In genomic region chr16:89536886-89537548, GRCh38 we compare ENCODE assay signal across 19 cellular contexts. TPM values are rescaled to one million over a fixed set of nuclear protein-coding genes. Genes with fewer than 3 reads are reported as not detected.
DNase-seq lines count a peak whose midpoint lies in the region; ATAC-seq and TF ChIP-seq lines count a peak whose summit lies in the region.
"Had no signal": no experiment of that assay in that cellular context is flagged by ENCODE, and none has a peak within 500 bp of the region (broad histone marks: within the 10 kb centered on the region; RNA-seq: fewer than 3 reads in every experiment).

No MANE protein-coding gene starts in this region.

- TF ChIP-seq POLR2A in ovary (IDR thresholded peaks at IDR 0.05) = no peak

- no peak overlapping the region for H2BK120ac ChIP-seq in trophoblast cell (ENCODE audit: insufficient read depth, low read length, poor library complexity)

- no peak for ATAC-seq in HG02840 (IDR thresholded peaks at IDR 0.05; ENCODE audit: low FRiP score, unreplicated experiment)
- ATAC-seq: activated CD8-positive, alpha-beta memory T cell treated with anti-CD3 and anti-CD28 coated beads, Interleukin-2, amount 10 ng/mL, durations not matched to agents 7 days and 5 days; activated naive CD8-positive, alpha-beta T cell treated with anti-CD3 and anti-CD28 coated beads, Interleukin-2, amount 50 U/mL, for 24 hours; heart left ventricle had no signal

- TF ChIP-seq CTCF in ovary (IDR thresholded peaks at IDR 0.05) = no peak

- no peak overlapping the region for H3K4ac ChIP-seq in trophoblast cell (ENCODE audit: low read depth, low read length)

- H3K4me3 ChIP-seq in BLaER1 treated with 17β-estradiol and CSF1 and Interleukin-3, amounts not matched to agents 10 nM and 100 nM = no peak overlapping the region
- H3K4me3 ChIP-seq in ovary = no peak overlapping the region
- no peak overlapping the region for H3K4me3 ChIP-seq in trophoblast cell (ENCODE audit: low read depth, low read length)
- H3K4me3 ChIP-seq: heart left ventricle had no signal

- peak in 54 of 58 donors; percentile 5 to 82 (median 54) for DNase-seq in anterior cingulate cortex (lab: John Stamatoyannopoulos, UW)
- peak; percentile 49 to 88 (median 78) for DNase-seq in head of caudate nucleus
- peak; percentile 66 for DNase-seq in occipital lobe (lab: John Stamatoyannopoulos, UW)
- DNase-seq in ovary = no peak
- DNase-seq in OCI-M2 (lab: John Stamatoyannopoulos, UW; ENCODE audit: unreplicated experiment) = no peak
- no peak for DNase-seq in trophoblast cell
- DNase-seq: activated CD8-positive, alpha-beta memory T cell treated with anti-CD3 and anti-CD28 coated beads, Interleukin-2, amount 10 ng/mL, durations not matched to agents 7 days and 5 days; activated naive CD8-positive, alpha-beta T cell treated with anti-CD3 and anti-CD28 coated beads, Interleukin-2, amount 50 U/mL, for 24 hours; COR-L47; effector memory CD4-positive, alpha-beta T cell; EL; heart left ventricle; NCI-H1105; NCI-H2081 treated with DMSO at 0.1 percent for 48 hours; NCI-H510A treated with DMSO at 0.1 percent for 48 hours; retina had no signal

- peaks cover 0 to 40% (median 4%) of the 10 kb centered on the region in 11 experiments; a peak in 9 of 22 replicates for H4K20me1 ChIP-seq in BLaER1 treated with 17β-estradiol and CSF1 and Interleukin-3, amounts not matched to agents 10 nM and 100 nM

- WGBS in ovary, 3 donors = 81 to 84% (median 82%) methylated on average over 36 of the region's 36 CpGs
- no CpG with 5 or more reads among the region's 36 CpGs for WGBS in trophoblast cell (ENCODE audit: extremely low coverage, insufficient coverage, insufficient read length)

- no peak overlapping the region for H3K14ac ChIP-seq in trophoblast cell (ENCODE audit: low read length)

- H3K79me2 ChIP-seq in trophoblast cell (ENCODE audit: control insufficient read depth, insufficient read depth, low read length, poor library complexity) = no peaks in the 10 kb centered on the region

- no peak overlapping the region for H4K12ac ChIP-seq in trophoblast cell (ENCODE audit: low read depth, low read length)

- no peaks in the 10 kb centered on the region for H3K27me3 ChIP-seq in BLaER1 treated with 17β-estradiol and CSF1 and Interleukin-3, amounts not matched to agents 10 nM and 100 nM
- H3K27me3 ChIP-seq in ovary (no peaks in the 10 kb centered on the region), trophoblast cell (ENCODE audit: insufficient read depth, low read length) (no peaks in the 10 kb centered on the region)
- H3K27me3 ChIP-seq: heart left ventricle had no signal

- H2BK12ac ChIP-seq in trophoblast cell (ENCODE audit: low read length) = no peak overlapping the region

- H3K4me1 ChIP-seq in BLaER1 treated with 17β-estradiol and CSF1 and Interleukin-3, amounts not matched to agents 10 nM and 100 nM = peaks cover 35 to 59% (median 43%) of the 10 kb centered on the region in 10 experiments
- H3K4me1 ChIP-seq in ovary (ENCODE audit: insufficient read depth) = no peaks in the 10 kb centered on the region
- H3K4me1 ChIP-seq in trophoblast cell (ENCODE audit: control insufficient read depth in 1 of 2, insufficient read depth in 2 of 2, low read length in 2 of 2) = no peaks in the 10 kb centered on the region

- H3K9ac ChIP-seq in BLaER1 treated with 17β-estradiol and CSF1 and Interleukin-3, amounts not matched to agents 10 nM and 100 nM = peak overlapping the region in 3 of 11 experiments; percentile 18 to 44 (median 42); a peak in 5 of 22 replicates
- H3K9ac ChIP-seq in trophoblast cell (ENCODE audit: low read length) = no peak overlapping the region

- peak overlapping the region in 1 of 11 experiments; percentile 16; a peak in 2 of 22 replicates for H3K4me2 ChIP-seq in BLaER1 treated with 17β-estradiol and CSF1 and Interleukin-3, amounts not matched to agents 10 nM and 100 nM
- no peak overlapping the region for H3K4me2 ChIP-seq in trophoblast cell (ENCODE audit: low read length)

- H3K27ac ChIP-seq in BLaER1 treated with 17β-estradiol and CSF1 and Interleukin-3, amounts not matched to agents 10 nM and 100 nM = peak overlapping the region in 8 of 11 experiments; percentile 47 to 96 (median 92); a peak in 14 of 22 replicates
- no peak overlapping the region for H3K27ac ChIP-seq in ovary
- no peak overlapping the region for H3K27ac ChIP-seq in trophoblast cell (ENCODE audit: low read depth, low read length)
- H3K27ac ChIP-seq: heart left ventricle had no signal

- H3K36me3 ChIP-seq in BLaER1 treated with 17β-estradiol and CSF1 and Interleukin-3, amounts not matched to agents 10 nM and 100 nM = peaks cover 67 to 87% (median 79%) of the 10 kb centered on the region in 11 experiments
- H3K36me3 ChIP-seq in ovary = no peaks in the 10 kb centered on the region
- peaks cover 67 to 70% of the 10 kb centered on the region in 2 experiments for H3K36me3 ChIP-seq in trophoblast cell (ENCODE audit: control insufficient read depth in 1 of 2, insufficient read depth in 2 of 2, low read length in 2 of 2)

- H4K8ac ChIP-seq in trophoblast cell (ENCODE audit: low read depth, low read length) = no peak overlapping the region

- H3K18ac ChIP-seq in trophoblast cell (ENCODE audit: low read length) = no peak overlapping the region

- intact Hi-C loops in head of caudate nucleus (cut with DNase I) = no loop called here
- intact Hi-C loops in ovary (cut with DNase I) = no loop called here

- H3K9me3 ChIP-seq in BLaER1 treated with 17β-estradiol and CSF1 and Interleukin-3, amounts not matched to agents 10 nM and 100 nM (replicated peaks in 1 of 11) = no peaks in the 10 kb centered on the region
- H3K9me3 ChIP-seq in ovary (no peaks in the 10 kb centered on the region), trophoblast cell (ENCODE audit: insufficient read depth, low read depth, low read length) (peaks cover 2% of the 10 kb centered on the region)
- H3K9me3 ChIP-seq: heart left ventricle had no signal

- H4K91ac ChIP-seq in trophoblast cell (ENCODE audit: low read depth, low read length) = no peak overlapping the region

- H2BK5ac ChIP-seq in trophoblast cell (ENCODE audit: low read depth, low read length, poor library complexity) = no peak overlapping the region

- H3K79me1 ChIP-seq in trophoblast cell (ENCODE audit: low read length) = no peaks in the 10 kb centered on the region

- H2AFZ ChIP-seq in trophoblast cell (ENCODE audit: insufficient read depth, low read length, poor library complexity) = no peak overlapping the region

- no peak for TF ChIP-seq EP300 in ovary (IDR thresholded peaks at IDR 0.05)

- H2AK5ac ChIP-seq in trophoblast cell (ENCODE audit: low read length) = no peak overlapping the region

- no peak overlapping the region for H3K23ac ChIP-seq in trophoblast cell (ENCODE audit: low read length)

RNA-seq across cellular contexts. Expression of gene RPL13, which starts 23.5 kb away (rescaled TPM):
- 2,357 TPM for total RNA-seq in occipital lobe
- over 10,000 TPM in 2 of 7 donors, 1,000 to 10,000 TPM in 5; 4,259 to 21,366 (median 5,883) TPM for total RNA-seq in ovary
- over 10,000 TPM in 1 of 2 donors, 1,000 to 10,000 TPM in 1; 1,317 to 14,290 TPM for polyA plus RNA-seq in ovary
- 2,265 and 2,343 TPM in 2 replicates for polyA plus RNA-seq in trophoblast cell (2013)

RNA-seq across cellular contexts. Expression of gene SPG7, which starts 28.8 kb away (rescaled TPM):
- total RNA-seq in occipital lobe (78.1 TPM), ovary (100 to 1,000 TPM in 3 of 7 donors, 10 to 100 TPM in 4; 73.5 to 145 (median 96.0) TPM)
- 10 to 100 TPM; 48.9 to 76.7 TPM for polyA plus RNA-seq in ovary
- 43.6 and 45.1 TPM in 2 replicates for polyA plus RNA-seq in trophoblast cell (2013)

RNA-seq across cellular contexts. Expression of gene CPNE7, which starts 38.5 kb away (rescaled TPM):
- total RNA-seq in occipital lobe (14.8 TPM), ovary (1 to 10 TPM in 3 of 7 donors, under 1 TPM in 3, not detected in 1; 0.36 to 4.0 (median 1.2) TPM)
- polyA plus RNA-seq in ovary = under 1 TPM in 1 of 2 donors, not detected in 1; 0.90 TPM
- polyA plus RNA-seq in trophoblast cell (2013) = 0.23 and 0.37 TPM in 2 replicates
- total RNA-seq: cardiac septum had no signal

RNA-seq across cellular contexts. Expression of gene ANKRD11, which starts 46.7 kb away (rescaled TPM):
- 27.5 TPM for total RNA-seq in occipital lobe
- total RNA-seq in ovary = 100 to 1,000 TPM in 5 of 7 donors, 10 to 100 TPM in 2; 56.1 to 188 (median 123) TPM
- polyA plus RNA-seq in ovary = 10 to 100 TPM; 52.1 to 68.5 TPM
- polyA plus RNA-seq in trophoblast cell (2013) = 101 and 102 TPM in 2 replicates

Comparison
In these comparisons a context has a peak if more than half of its experiments do, and no peak if none do; other contexts are left out.
1. H3K27ac ChIP-seq: peak in BLaER1 treated with 17β-estradiol and CSF1 and Interleukin-3, amounts not matched to agents 10 nM and 100 nM (8 of 11); none in ovary (0 of 2) and trophoblast cell (single experiment).
2. DNase-seq: peak in anterior cingulate cortex (54 of 58), head of caudate nucleus (42 of 42) and occipital lobe (single experiment); none in ovary (0 of 5), OCI-M2 (single experiment) and trophoblast cell (0 of 2).